In the genomic region with DNA sequence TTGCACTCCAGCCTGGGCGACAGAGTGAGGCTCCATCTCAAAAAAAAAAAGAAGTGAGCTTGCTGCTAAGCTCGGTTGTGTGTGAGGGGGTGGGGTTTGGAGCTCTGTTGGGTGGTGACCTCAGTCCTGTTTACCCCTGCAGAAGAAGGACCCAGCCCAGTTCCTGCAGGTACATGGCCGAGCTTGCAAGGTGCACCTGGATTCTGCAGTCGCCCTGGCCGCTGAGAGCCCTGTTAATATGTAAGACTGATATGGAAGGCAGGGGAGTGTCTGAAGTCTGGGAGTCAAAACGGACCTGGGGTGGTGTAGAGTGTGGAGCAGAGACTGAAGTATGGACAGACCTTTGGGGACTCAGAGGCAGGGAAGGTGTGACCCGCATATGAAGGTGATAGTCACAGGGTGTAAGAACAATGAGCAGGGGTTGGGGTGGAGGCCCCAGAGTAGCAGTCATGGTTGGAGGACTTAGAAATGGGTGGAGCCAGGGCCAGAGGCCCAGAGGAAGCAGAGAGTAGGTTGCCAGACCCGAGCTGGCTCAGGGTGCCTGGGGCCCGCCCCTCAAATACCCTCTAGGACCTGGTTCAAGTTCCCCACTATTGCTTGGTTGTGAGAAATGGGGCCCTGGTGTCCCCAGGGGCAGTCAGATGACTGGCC, we compare ENCODE assay signal across 21 cellular contexts. TPM values are rescaled to one million over a fixed set of nuclear protein-coding genes. Genes with fewer than 3 reads are reported as not detected.
DNase-seq lines count a peak whose midpoint lies in the region; ATAC-seq and TF ChIP-seq lines count a peak whose summit lies in the region.
"Had no signal": no experiment of that assay in that cellular context is flagged by ENCODE, and none has a peak within 500 bp of the region (broad histone marks: within the 10 kb centered on the region; RNA-seq: fewer than 3 reads in every experiment).

No MANE protein-coding gene starts in this region.

- H3K27me3 Mint-ChIP-seq in WTC11 (ENCODE audit: low read depth), result no peaks in the 10 kb centered on the region
- H3K27me3 Mint-ChIP-seq in endodermal cell (ENCODE audit: insufficient read depth), result no peaks in the 10 kb centered on the region

- CTCF ChIA-PET in WTC11 (lab: Charles Lee), result interaction anchor here (1.4 to 1.6 kb wide), 2 partner anchors 7 to 13 kb away, joined by 4 read pairs; partner anchors contain the start of gene CLASRP
- CTCF ChIA-PET in mammary epithelial cell (lab: Charles Lee; ENCODE audit: low non-redundant PET), result no interaction called here

- H3K4me3 Mint-ChIP-seq in WTC11 (no peak overlapping the region), endodermal cell (no peak overlapping the region)
- H3K4me3 Mint-ChIP-seq: neural progenitor cell had no signal

- no peak for TF ChIP-seq EP300 in suprapubic skin (IDR thresholded peaks at IDR 0.05)

- no peak for TF ChIP-seq POLR2A in suprapubic skin (IDR thresholded peaks at IDR 0.05)

- H4K20me1 ChIP-seq in hepatocyte (ENCODE audit: insufficient read depth, poor library complexity, severe bottlenecking), result peaks cover 42% of the 10 kb centered on the region
- no peaks in the 10 kb centered on the region for H4K20me1 ChIP-seq in mammary epithelial cell (ENCODE audit: insufficient read depth, low read length)

- H3K4me3 ChIP-seq in hepatocyte, result no peak overlapping the region
- no peak overlapping the region for H3K4me3 ChIP-seq in suprapubic skin
- H3K4me3 ChIP-seq in mammary epithelial cell (replicated peaks in 1 of 3; ENCODE audit: insufficient read depth in 1 of 3, low read depth in 2 of 3, low read length in 3 of 3), result no peak overlapping the region
- no peak overlapping the region for H3K4me3 ChIP-seq in endodermal cell (ENCODE audit: low read length)
- H3K4me3 ChIP-seq: GM23248, heart left ventricle, neural progenitor cell, right atrium auricular region, upper lobe of left lung had no signal

- 75% methylated on average over 9 of the region's 9 CpGs for WGBS in hepatocyte (ENCODE audit: low lambda C conversion rate, missing lambda C conversion rate)
- 60% methylated on average over 8 of the region's 9 CpGs for WGBS in suprapubic skin
- WGBS in mammary epithelial cell (ENCODE audit: low coverage, missing lambda C conversion rate), result 76% methylated on average over 9 of the region's 9 CpGs
- WGBS in endodermal cell (ENCODE audit: insufficient coverage in 1 of 2, insufficient read length in 1 of 2), 2 experiments, result 90 to 95% methylated on average over 4 to 9 of the region's 9 CpGs

- peaks cover 32% of the 10 kb centered on the region for H3K36me3 Mint-ChIP-seq in WTC11
- peaks cover 54% of the 10 kb centered on the region for H3K36me3 Mint-ChIP-seq in endodermal cell (ENCODE audit: low read depth)

- POLR2A ChIA-PET in WTC11 (lab: Charles Lee), result no interaction called here

- H3K27ac ChIP-seq in hepatocyte (peak overlapping the region; percentile 40), suprapubic skin (peak overlapping the region; percentile 22), mammary epithelial cell (ENCODE audit: insufficient read depth, low read depth, low read length) (no peak overlapping the region), endodermal cell (ENCODE audit: low read depth, low read length) (no peak overlapping the region)
- H3K27ac ChIP-seq: GM23248, heart left ventricle, neural progenitor cell, right atrium auricular region, upper lobe of left lung had no signal

- DNase-seq in GM20000 (ENCODE audit: low spot score) (peak; percentile 27), WTC11 (ENCODE audit: low spot score) (no peak), hepatocyte (ENCODE audit: low spot score) (peak; percentile 34), suprapubic skin (ENCODE audit: low spot score in 2 of 2) (no peak), mammary epithelial cell (no peak), endodermal cell (no peak), hepatic stellate cell (ENCODE audit: low spot score) (no peak)
- DNase-seq: activated CD4-positive, CD25-positive, alpha-beta regulatory T cell treated with anti-CD3 and anti-CD28 coated beads, Interleukin-2, amount 50 U/mL, for 72 hours; activated gamma-delta T cell; GM23248; heart left ventricle; islet precursor cell; NCI-H1694; NCI-H226; Right ventricle myocardium superior; stimulated activated CD4-positive, alpha-beta T cell treated with anti-CD3 and anti-CD28 coated beads, Interleukin-1b, Interleukin-23, amount 100 ng/mL, for 48 hours; T-helper 2 cell; upper lobe of left lung had no signal

- H3K4me1 ChIP-seq in hepatocyte (ENCODE audit: insufficient read depth), result peaks cover under 1% of the 10 kb centered on the region
- H3K4me1 ChIP-seq in suprapubic skin, result peaks cover 32% of the 10 kb centered on the region
- H3K4me1 ChIP-seq in mammary epithelial cell (ENCODE audit: insufficient read depth, low read length), result peaks cover 21% of the 10 kb centered on the region
- H3K4me1 ChIP-seq in endodermal cell (ENCODE audit: control insufficient read depth, insufficient read depth, low read length), result no peaks in the 10 kb centered on the region
- H3K4me1 ChIP-seq: neural progenitor cell had no signal

- dilution Hi-C loops in mammary epithelial cell (cut with HindIII; ENCODE audit: low sequenced_read_pairs), result no loop called here

- H3K27me3 ChIP-seq in hepatocyte, result no peaks in the 10 kb centered on the region
- no peaks in the 10 kb centered on the region for H3K27me3 ChIP-seq in suprapubic skin
- H3K27me3 ChIP-seq in mammary epithelial cell (ENCODE audit: insufficient read depth, low read length), result no peaks in the 10 kb centered on the region
- no peaks in the 10 kb centered on the region for H3K27me3 ChIP-seq in endodermal cell (ENCODE audit: control insufficient read depth, insufficient read depth, low read length, poor library complexity, severe bottlenecking)
- H3K27me3 ChIP-seq: heart left ventricle, neural progenitor cell, right atrium auricular region, upper lobe of left lung had no signal

- H3K9me3 ChIP-seq in hepatocyte (ENCODE audit: low read depth) (no peaks in the 10 kb centered on the region), suprapubic skin (no peaks in the 10 kb centered on the region), mammary epithelial cell (replicated peaks; ENCODE audit: insufficient read depth, low read length) (no peaks in the 10 kb centered on the region), endodermal cell (ENCODE audit: control insufficient read depth, low read length) (no peaks in the 10 kb centered on the region)
- H3K9me3 ChIP-seq: heart left ventricle, right atrium auricular region, upper lobe of left lung had no signal

- H2AFZ ChIP-seq in hepatocyte (no peak overlapping the region), mammary epithelial cell (ENCODE audit: low read depth, low read length) (no peak overlapping the region)
- H2AFZ ChIP-seq: GM23248, neural progenitor cell had no signal

- ATAC-seq in WTC11 (no peak), GM18868 (IDR thresholded peaks at IDR 0.05; ENCODE audit: unreplicated experiment) (no peak)
- ATAC-seq: heart left ventricle had no signal

- peak overlapping the region; percentile 81 for H3K27ac Mint-ChIP-seq in WTC11
- H3K27ac Mint-ChIP-seq in endodermal cell, result no peak overlapping the region
- H3K27ac Mint-ChIP-seq: neural progenitor cell had no signal

- H3K9me3 Mint-ChIP-seq in WTC11 (no peaks in the 10 kb centered on the region), endodermal cell (no peaks in the 10 kb centered on the region)
- H3K9me3 Mint-ChIP-seq: neural progenitor cell had no signal

- in situ Hi-C loops in mammary epithelial cell (cut with MboI; ENCODE audit: low sequenced_read_pairs in 2 of 2), result no loop called here

- H3K9me2 ChIP-seq in hepatocyte (replicated peaks; ENCODE audit: insufficient read depth), result no peaks in the 10 kb centered on the region

- no peak for TF ChIP-seq CTCF in GM20000 (IDR thresholded peaks at IDR 0.05; ENCODE audit: extremely low read depth, missing control alignments)
- no peak for TF ChIP-seq CTCF in WTC11 (IDR thresholded peaks at IDR 0.05)
- TF ChIP-seq CTCF in hepatocyte (IDR thresholded peaks at IDR 0.05; ENCODE audit: poor library complexity), result no peak
- no peak for TF ChIP-seq CTCF in suprapubic skin (IDR thresholded peaks at IDR 0.05)
- no peak for TF ChIP-seq CTCF in mammary epithelial cell (conservative IDR thresholded peaks at IDR 0.05 in 1 of 2, IDR thresholded peaks at IDR 0.05 in 1 of 2; ENCODE audit: extremely low read depth in 1 of 2, insufficient read depth in 1 of 2, low read depth in 1 of 2, low read length in 2 of 2)
- no peak for TF ChIP-seq CTCF in endodermal cell (conservative IDR thresholded peaks at IDR 0.05)

- H3K4me2 ChIP-seq in hepatocyte (peak overlapping the region; percentile 12), mammary epithelial cell (ENCODE audit: insufficient read depth, low read depth, low read length) (no peak overlapping the region)
- H3K4me2 ChIP-seq: neural progenitor cell had no signal

- intact Hi-C loops in mammary epithelial cell (cut with micrococcal nuclease), result no loop called here

- H3K4me1 Mint-ChIP-seq in WTC11, result no peaks in the 10 kb centered on the region
- no peaks in the 10 kb centered on the region for H3K4me1 Mint-ChIP-seq in endodermal cell
- H3K4me1 Mint-ChIP-seq: neural progenitor cell had no signal

- peaks cover 70% of the 10 kb centered on the region for H3K79me2 ChIP-seq in hepatocyte
- H3K79me2 ChIP-seq in mammary epithelial cell (ENCODE audit: insufficient read depth, low read length), result peaks cover 76% of the 10 kb centered on the region

- H3K9ac ChIP-seq in mammary epithelial cell (ENCODE audit: insufficient read depth, low read length) (no peak overlapping the region), endodermal cell (ENCODE audit: extremely low read depth, low read length, poor library complexity, severe bottlenecking) (no peak overlapping the region)
- H3K9ac ChIP-seq: GM23248, neural progenitor cell had no signal

- H3K36me3 ChIP-seq in hepatocyte (replicated peaks; ENCODE audit: insufficient read depth, low read depth) (no peaks in the 10 kb centered on the region), suprapubic skin (peaks cover 48% of the 10 kb centered on the region), mammary epithelial cell (ENCODE audit: insufficient read depth, low read length) (peaks cover 12% of the 10 kb centered on the region), endodermal cell (ENCODE audit: control insufficient read depth, insufficient read depth, low read length) (peaks cover 56% of the 10 kb centered on the region)
- H3K36me3 ChIP-seq: neural progenitor cell had no signal

- BruUV-seq in mammary epithelial cell (replicated peaks; lab: Mats Ljungman, UMichigan), result no TSS peak

RNA-seq across cellular contexts. Expression of gene CLASRP, which starts 13.2 kb away (rescaled TPM):
- 85.0 to 88.9 TPM (median 88.0 TPM) in 3 replicates for total RNA-seq in WTC11 (2021)
- 32.3 and 56.2 TPM in 2 replicates for total RNA-seq in hepatocyte
- polyA plus RNA-seq in hepatocyte, result 45.8 and 74.5 TPM in 2 replicates
- 100 to 1,000 TPM in 1 of 4 donors, 10 to 100 TPM in 3; 55.3 to 135 (median 84.3) TPM for total RNA-seq in suprapubic skin
- 10 to 100 TPM; 19.5 to 69.5 TPM for total RNA-seq in mammary epithelial cell
- polyA plus RNA-seq in mammary epithelial cell, result 16.9 TPM
- 32.6 TPM for polyA minus RNA-seq in mammary epithelial cell
- 10 to 100 TPM; 67.1 to 90.3 TPM for total RNA-seq in endodermal cell
- 82.3 TPM for polyA plus RNA-seq in endodermal cell (2013, experiment 1 of 2)
- polyA plus RNA-seq in endodermal cell (2013, experiment 2 of 2), result 65.2 TPM

RNA-seq across cellular contexts. Expression of gene ZNF296, which starts 24.2 kb away (rescaled TPM):
- total RNA-seq in WTC11 (2021), result 13.4 to 14.8 TPM (median 13.8 TPM) in 3 replicates
- total RNA-seq in hepatocyte, result 0.52 TPM in 1 of 2 replicates, not detected in the other
- 1.2 TPM in 1 of 2 replicates, not detected in the other for polyA plus RNA-seq in hepatocyte
- 1 to 10 TPM; 4.3 to 5.8 (median 4.9) TPM for total RNA-seq in suprapubic skin
- total RNA-seq in mammary epithelial cell, result under 1 TPM in 1 of 2 donors, not detected in 1; 0.66 TPM
- 0.22 TPM for polyA plus RNA-seq in mammary epithelial cell
- polyA minus RNA-seq in mammary epithelial cell, result 0.41 TPM
- total RNA-seq in endodermal cell, result 1 to 10 TPM; 2.1 to 8.5 TPM
- polyA plus RNA-seq in endodermal cell (2013, experiment 1 of 2), result 1.2 TPM
- polyA plus RNA-seq in endodermal cell (2013, experiment 2 of 2), result 1.1 TPM
- total RNA-seq: GM23248 had no signal
- polyA plus RNA-seq: GM23248 had no signal

RNA-seq across cellular contexts. Expression of gene GEMIN7, which starts 27.0 kb away (rescaled TPM):
- total RNA-seq in WTC11 (2021), result 55.0 to 60.3 TPM (median 55.3 TPM) in 3 replicates
- total RNA-seq in hepatocyte, result 48.8 and 50.7 TPM in 2 replicates
- polyA plus RNA-seq in hepatocyte, result 55.3 and 69.0 TPM in 2 replicates
- 10 to 100 TPM; 18.8 to 29.8 (median 20.5) TPM for total RNA-seq in suprapubic skin
- total RNA-seq in mammary epithelial cell, result 10 to 100 TPM in 1 of 2 donors, 1 to 10 TPM in 1; 9.5 to 18.6 TPM
- polyA plus RNA-seq in mammary epithelial cell, result 41.3 TPM
- 4.1 TPM for polyA minus RNA-seq in mammary epithelial cell
- total RNA-seq in endodermal cell, result 10 to 100 TPM; 56.3 to 56.6 TPM
- polyA plus RNA-seq in endodermal cell (2013, experiment 1 of 2), result 36.7 TPM
- 36.0 TPM for polyA plus RNA-seq in endodermal cell (2013, experiment 2 of 2)

RNA-seq across cellular contexts. Expression of gene PPP1R37, which starts 40.9 kb away (rescaled TPM):
- total RNA-seq in WTC11 (2021) (34.5 to 35.9 TPM (median 35.4 TPM) in 3 replicates), hepatocyte (28.1 and 30.8 TPM in 2 replicates), suprapubic skin (10 to 100 TPM; 24.6 to 43.1 (median 33.5) TPM), mammary epithelial cell (10 to 100 TPM; 32.9 to 48.0 TPM), endodermal cell (10 to 100 TPM; 23.6 to 32.5 TPM)
- polyA plus RNA-seq in hepatocyte (14.0 and 15.2 TPM in 2 replicates), mammary epithelial cell (15.2 TPM)
- 15.8 TPM for polyA minus RNA-seq in mammary epithelial cell
- 22.4 TPM for polyA plus RNA-seq in endodermal cell (2013, experiment 1 of 2)
- polyA plus RNA-seq in endodermal cell (2013, experiment 2 of 2), result 20.6 TPM

RNA-seq across cellular contexts. Expression of gene RELB, which starts 50.8 kb away (rescaled TPM):
- 8.9 to 10.6 TPM (median 9.9 TPM) in 3 replicates for total RNA-seq in WTC11 (2021)
- total RNA-seq in hepatocyte, result 6.3 and 8.5 TPM in 2 replicates
- polyA plus RNA-seq in hepatocyte, result 9.1 and 13.9 TPM in 2 replicates
- 10 to 100 TPM in 2 of 4 donors, 1 to 10 TPM in 2; 1.4 to 16.5 (median 10.6) TPM for total RNA-seq in suprapubic skin
- 10 to 100 TPM in 1 of 2 donors, 1 to 10 TPM in 1; 6.2 to 26.7 TPM for total RNA-seq in mammary epithelial cell
- 6.4 TPM for polyA plus RNA-seq in mammary epithelial cell
- 3.0 TPM for polyA minus RNA-seq in mammary epithelial cell
- 10 to 100 TPM in 1 of 2 donors, 1 to 10 TPM in 1; 9.5 to 14.5 TPM for total RNA-seq in endodermal cell
- 4.8 TPM for polyA plus RNA-seq in endodermal cell (2013, experiment 1 of 2)
- 3.7 TPM for polyA plus RNA-seq in endodermal cell (2013, experiment 2 of 2)

Comparison
In these comparisons a context has a peak if more than half of its experiments do, and no peak if none do; other contexts are left out.
1. DNase-seq: peak in GM20000 (single experiment) and hepatocyte (single experiment); none in WTC11 (single experiment), suprapubic skin (0 of 2), mammary epithelial cell (single experiment), endodermal cell (single experiment) and hepatic stellate cell (single experiment).
2. H3K27ac ChIP-seq: peak in hepatocyte (single experiment) and suprapubic skin (single experiment); none in mammary epithelial cell (single experiment) and endodermal cell (single experiment).